Comparison of ENCODE assay signal across 10 cellular contexts in genomic region chr17:81429353-81429774, GRCh38. TPM values are rescaled to one million over a fixed set of nuclear protein-coding genes. Genes with fewer than 3 reads are reported as not detected.
A peak's percentile ranks its signal among the peaks of the same experiment; 100 is the strongest.
DNase-seq lines count a peak whose midpoint lies in the region.
"Had no signal": no experiment of that assay in that cellular context is flagged by ENCODE, and none has a peak within 500 bp of the region (broad histone marks: within the 10 kb centered on the region; RNA-seq: fewer than 3 reads in every experiment).

No MANE protein-coding gene starts in this region.

- no peaks in the 10 kb centered on the region for H3K9me3 Mint-ChIP-seq in activated CD4-positive, alpha-beta T cell treated with anti-CD3 and anti-CD28 coated beads, Interleukin-2, amount 10 ng/mL, durations not matched to agents 24 days and 14 days
- H3K9me3 Mint-ChIP-seq: CD4-positive, alpha-beta memory T cell; nephron had no signal

- H3K4me1 Mint-ChIP-seq in activated CD4-positive, alpha-beta T cell treated with anti-CD3 and anti-CD28 coated beads, Interleukin-2, amount 10 ng/mL, durations not matched to agents 24 days and 14 days = no peaks in the 10 kb centered on the region

- H3K27ac Mint-ChIP-seq in activated CD4-positive, alpha-beta T cell treated with anti-CD3 and anti-CD28 coated beads, Interleukin-2, amount 10 ng/mL, durations not matched to agents 24 days and 14 days = no peak overlapping the region
- H3K27ac Mint-ChIP-seq: CD4-positive, alpha-beta memory T cell; nephron had no signal

- no peak overlapping the region for H3K4me3 Mint-ChIP-seq in activated CD4-positive, alpha-beta T cell treated with anti-CD3 and anti-CD28 coated beads, Interleukin-2, amount 10 ng/mL, durations not matched to agents 24 days and 14 days
- H3K4me3 Mint-ChIP-seq: nephron had no signal

- H3K27me3 Mint-ChIP-seq in activated CD4-positive, alpha-beta T cell treated with anti-CD3 and anti-CD28 coated beads, Interleukin-2, amount 10 ng/mL, durations not matched to agents 24 days and 14 days = peaks cover 15% of the 10 kb centered on the region

- DNase-seq in activated T-cell treated with anti-CD3 and anti-CD28 coated beads, Interleukin-2, amount 50 U/mL, for 1 hour = peak; percentile 43
- DNase-seq in activated T-cell treated with anti-CD3 and anti-CD28 coated beads for 4 hours (no peak), RPMI7951 (ENCODE audit: low read depth) (peak; percentile 64), fibroblast of the conjunctiva (ENCODE audit: low read depth) (peak; percentile 55), renal cortical epithelial cell (ENCODE audit: low read depth) (peak; percentile 60), cortex of kidney (lab: John Stamatoyannopoulos, UW) (no peak)
- no peak for DNase-seq in activated CD4-positive, alpha-beta T cell treated with anti-CD3 and anti-CD28 coated beads, Interleukin-2, amount 10 ng/mL, durations not matched to agents 24 days and 14 days
- no peak for DNase-seq in activated CD4-positive, alpha-beta T cell treated with anti-CD3 and anti-CD28 coated beads for 1 hour

- no peaks in the 10 kb centered on the region for H3K36me3 Mint-ChIP-seq in activated CD4-positive, alpha-beta T cell treated with anti-CD3 and anti-CD28 coated beads, Interleukin-2, amount 10 ng/mL, durations not matched to agents 24 days and 14 days (ENCODE audit: low read depth)
- H3K36me3 Mint-ChIP-seq: CD4-positive, alpha-beta memory T cell had no signal

- intact Hi-C loops in activated CD4-positive, alpha-beta T cell treated with anti-CD3 and anti-CD28 coated beads, Interleukin-2, amount 10 ng/mL, durations not matched to agents 24 days and 14 days (cut with micrococcal nuclease) = loop anchor here (2.0 kb wide), 1 partner anchor 25 kb away; no protein-coding TSS in a partner anchor

RNA-seq across cellular contexts. Expression of gene BAHCC1, which starts 34.1 kb away (rescaled TPM):
- under 0.01 and 0.36 TPM in 2 replicates for total RNA-seq in RPMI7951 (2014; rRNA removed; shearing (Covaris generic))
- 0.69 and 13.2 TPM in 2 replicates for total RNA-seq in renal cortical epithelial cell
- 0.05 TPM in 1 of 2 replicates, not detected in the other for total RNA-seq in activated CD4-positive, alpha-beta T cell treated with anti-CD3 and anti-CD28 coated beads, Interleukin-2, amount 10 ng/mL, durations not matched to agents 24 days and 14 days
- total RNA-seq: CD4-positive, alpha-beta memory T cell had no signal

Comparison
In these comparisons a context has a peak if more than half of its experiments do, and no peak if none do; other contexts are left out.
1. DNase-seq: peak in activated T-cell treated with anti-CD3 and anti-CD28 coated beads, Interleukin-2, amount 50 U/mL, for 1 hour (single experiment), RPMI7951 (single experiment), fibroblast of the conjunctiva (single experiment) and renal cortical epithelial cell (single experiment); none in activated T-cell treated with anti-CD3 and anti-CD28 coated beads for 4 hours (single experiment), activated CD4-positive, alpha-beta T cell treated with anti-CD3 and anti-CD28 coated beads, Interleukin-2, amount 10 ng/mL, durations not matched to agents 24 days and 14 days (single experiment), activated CD4-positive, alpha-beta T cell treated with anti-CD3 and anti-CD28 coated beads for 1 hour (single experiment) and cortex of kidney (single experiment).